Comparison of ENCODE assay signal across 23 cellular contexts in the genomic region with DNA sequence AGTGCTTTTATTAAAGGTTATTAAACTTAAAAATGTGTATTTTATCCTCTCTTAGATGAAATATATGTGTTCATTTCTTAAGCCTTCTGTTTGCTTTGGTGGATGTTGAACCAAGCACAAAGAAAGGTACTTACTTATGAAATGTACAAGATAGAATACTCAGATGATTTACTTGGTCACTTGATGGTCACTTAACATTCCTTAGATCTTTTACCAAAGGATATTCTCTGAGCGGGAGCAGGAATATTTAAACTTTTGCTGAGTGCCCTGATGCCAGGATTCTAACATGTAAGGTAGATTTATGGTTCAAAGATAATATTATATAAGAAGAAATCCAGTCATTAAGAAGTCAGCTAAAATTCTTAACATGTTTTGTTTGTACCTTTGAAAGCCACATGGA.
DNase-seq lines count a peak whose midpoint lies in the region; ATAC-seq and TF ChIP-seq lines count a peak whose summit lies in the region.
"Had no signal": no experiment of that assay in that cellular context is flagged by ENCODE, and none has a peak within 500 bp of the region (broad histone marks: within the 10 kb centered on the region; RNA-seq: fewer than 3 reads in every experiment).

No MANE protein-coding gene starts in this region.

- ATAC-seq in GM21717 (IDR thresholded peaks at IDR 0.05; ENCODE audit: unreplicated experiment), result no peak
- ATAC-seq in HG02981 (IDR thresholded peaks at IDR 0.05; ENCODE audit: unreplicated experiment), result no peak

- H3K4me3 ChIP-seq in ascending aorta, result no peak overlapping the region
- H3K4me3 ChIP-seq: HAP-1, PC-9 had no signal

- peaks cover 2% of the 10 kb centered on the region for H3K36me3 Mint-ChIP-seq in osteocyte (ENCODE audit: unreplicated experiment)

- peaks cover 3 to 10% of the 10 kb centered on the region in 2 donors for H3K9me3 ChIP-seq in ascending aorta

- peaks cover 8% of the 10 kb centered on the region for H3K9me3 Mint-ChIP-seq in osteocyte (ENCODE audit: unreplicated experiment)

- no peak overlapping the region for H3K4me3 Mint-ChIP-seq in osteocyte (ENCODE audit: unreplicated experiment)
- H3K4me3 Mint-ChIP-seq: CD14-positive monocyte; CD8-positive, alpha-beta memory T cell; HFFc6 had no signal

- no peaks in the 10 kb centered on the region for H3K36me3 ChIP-seq in ascending aorta
- H3K36me3 ChIP-seq: HAP-1 had no signal

- peaks cover 0 to 5% of the 10 kb centered on the region in 2 donors for H3K4me1 ChIP-seq in ascending aorta
- H3K4me1 ChIP-seq: HAP-1 had no signal

- DNase-seq in EH (ENCODE audit: low read depth) (peak; percentile 6), ascending aorta (ENCODE audit: low spot score in 2 of 2) (no peak), osteocyte (ENCODE audit: extremely low spot score, unreplicated experiment) (no peak), SIG-M5 treated with dmso at 0.1 percent for 504 hours (lab: John Stamatoyannopoulos, UW; ENCODE audit: unreplicated experiment) (no peak), NOMO-1 treated with DMSO at 0.1 percent for 48 hours (lab: John Stamatoyannopoulos, UW; ENCODE audit: unreplicated experiment) (no peak)
- DNase-seq: CD8-positive, alpha-beta memory T cell; DMS 273 treated with DMSO at 0.1 percent for 48 hours; DND-41; GOT3; HFFc6; KG1; MM.1S; NCI-H2029; NCI-H446; NCI-H524 treated with DMSO at 0.1 percent for 48 hours; NCI-H774; PC-9; SHP77 treated with DMSO at 0.1 percent for 48 hours had no signal

- H3K27ac ChIP-seq in ascending aorta, result peak overlapping the region; percentile 43 to 47
- H3K27ac ChIP-seq: PC-9, RWPE1 had no signal

- TF ChIP-seq CTCF in ascending aorta (IDR thresholded peaks at IDR 0.05), result no peak
- TF ChIP-seq CTCF in osteocyte (IDR thresholded peaks at IDR 0.05), result no peak

- intact Hi-C loops in ascending aorta (cut with DNase I), result loop anchor here (10.0 kb wide), 1 partner anchor 109 kb away; no protein-coding TSS in a partner anchor

- no peaks in the 10 kb centered on the region for H3K27me3 Mint-ChIP-seq in osteocyte (ENCODE audit: unreplicated experiment)

- H3K27ac Mint-ChIP-seq in osteocyte (ENCODE audit: unreplicated experiment), result peak overlapping the region; percentile 19
- H3K27ac Mint-ChIP-seq: CD14-positive monocyte; CD8-positive, alpha-beta memory T cell; HFFc6 had no signal

- H3K27me3 ChIP-seq in ascending aorta, result no peaks in the 10 kb centered on the region

- peaks cover 30% of the 10 kb centered on the region for H3K4me1 Mint-ChIP-seq in osteocyte (ENCODE audit: unreplicated experiment)
- H3K4me1 Mint-ChIP-seq: CD8-positive, alpha-beta memory T cell had no signal
